In genomic region chr9:133121200-133122166, GRCh38 we compare ENCODE assay signal across 8 cellular contexts. TPM values are rescaled to one million over a fixed set of nuclear protein-coding genes. Genes with fewer than 3 reads are reported as not detected.
DNase-seq lines count a peak whose midpoint lies in the region; ATAC-seq, FAIRE-seq and TF ChIP-seq lines count a peak whose summit lies in the region.

Gene RALGDS, minus strand, starts transcription at chr9:133121240. Its CDS starts 86 bp downstream, at chr9:133121154.

- H3K4me3 Mint-ChIP-seq in activated B cell treated with CpG ODN at 0.5 μM for 24 hours = peak within 1 kb of the TSS; percentile 82
- peak within 1 kb of the TSS; percentile 72 to 81 (median 78) for H3K4me3 Mint-ChIP-seq in immature natural killer cell

- H3K36me3 ChIP-seq in bronchial epithelial cell (ENCODE audit: control insufficient read depth, insufficient read depth, low read length) = peaks cover 8% of the 10 kb centered on the region
- no peaks in the 10 kb centered on the region for H3K36me3 ChIP-seq in smooth muscle cell (ENCODE audit: low read depth)

- TF ChIP-seq CTCF in activated B cell treated with CpG ODN at 0.5 μM for 24 hours (IDR thresholded peaks at IDR 0.05) (no peak), bronchial epithelial cell (IDR thresholded peaks at IDR 0.05; ENCODE audit: insufficient read depth, low read length, severe bottlenecking) (no peak), smooth muscle cell (IDR thresholded peaks at IDR 0.05; ENCODE audit: borderline replicate concordance, insufficient read depth, poor library complexity, severe bottlenecking) (no peak)

- H3K27ac Mint-ChIP-seq in activated B cell treated with CpG ODN at 0.5 μM for 24 hours (peak within 1 kb of the TSS; percentile 94), immature natural killer cell (peak within 1 kb of the TSS; percentile 92 to 100 (median 100))

- H4K20me1 ChIP-seq in smooth muscle cell (ENCODE audit: low read depth) = peaks cover 88% of the 10 kb centered on the region

- H3K27me3 Mint-ChIP-seq in activated B cell treated with CpG ODN at 0.5 μM for 24 hours (no peaks in the 10 kb centered on the region), immature natural killer cell (ENCODE audit: low read depth in 3 of 3) (peaks cover 4 to 25% (median 9%) of the 10 kb centered on the region in 3 donors)

- H3K27ac ChIP-seq in smooth muscle cell (ENCODE audit: low read depth) = peak within 1 kb of the TSS; percentile 47

- H3K4me3 ChIP-seq in bronchial epithelial cell (ENCODE audit: low read depth, low read length) = peak within 1 kb of the TSS; percentile 64
- peak within 1 kb of the TSS; percentile 70 for H3K4me3 ChIP-seq in smooth muscle cell

- H3K4me1 ChIP-seq in smooth muscle cell (ENCODE audit: low read depth) = peaks cover 17% of the 10 kb centered on the region

- no peaks in the 10 kb centered on the region for H3K9me3 Mint-ChIP-seq in activated B cell treated with CpG ODN at 0.5 μM for 24 hours
- no peaks in the 10 kb centered on the region for H3K9me3 Mint-ChIP-seq in immature natural killer cell

- CTCF ChIA-PET in activated B cell treated with CpG ODN at 0.5 μM for 24 hours (lab: Charles Lee) = interaction anchor here (1.3 to 4.2 kb wide), 3 partner anchors 23 to 26 kb away, joined by 4 to 20 read pairs (median 4); no protein-coding TSS in a partner anchor

- no peak for FAIRE-seq in bronchial epithelial cell (lab: Jason Lieb, UNC)

- ATAC-seq in HG03095 (IDR thresholded peaks at IDR 0.05; ENCODE audit: unreplicated experiment) (peak; percentile 52), activated B cell treated with CpG ODN at 0.5 μM for 24 hours (ENCODE audit: low read depth) (peak; percentile 81)

- DNase-seq in NCI-H2081 (lab: John Stamatoyannopoulos, UW) (peak; percentile 77 to 82), NCI-H2081 treated with DMSO at 0.1 percent for 48 hours (lab: John Stamatoyannopoulos, UW) (no peak), NCI-H2227 (lab: John Stamatoyannopoulos, UW; ENCODE audit: unreplicated experiment) (peak; percentile 87), activated B cell treated with CpG ODN at 0.5 μM for 24 hours (peak; percentile 86), bronchial epithelial cell (ENCODE audit: low read depth) (peak; percentile 77), immature natural killer cell (peak; percentile 86 to 88 (median 87)), smooth muscle cell (lab: John Stamatoyannopoulos, UW; ENCODE audit: unreplicated experiment) (peak; percentile 73)

- H2AFZ ChIP-seq in smooth muscle cell (ENCODE audit: low read depth) = no peak within 1 kb of the TSS

- WGBS in smooth muscle cell (ENCODE audit: low lambda C conversion rate) = 32% methylated on average over 29 of the region's 56 CpGs

- no peaks in the 10 kb centered on the region for H3K9me3 ChIP-seq in smooth muscle cell (replicated peaks; ENCODE audit: low read depth)

- H3K4me2 ChIP-seq in smooth muscle cell = peak within 1 kb of the TSS; percentile 99

- peaks cover 12% of the 10 kb centered on the region for H3F3A ChIP-seq in smooth muscle cell (ENCODE audit: low read depth)

- H3K36me3 Mint-ChIP-seq in activated B cell treated with CpG ODN at 0.5 μM for 24 hours (ENCODE audit: low read depth) (peaks cover 3% of the 10 kb centered on the region), immature natural killer cell (peaks cover 0 to 5% (median 0%) of the 10 kb centered on the region in 3 donors)

- peaks cover 20% of the 10 kb centered on the region for H3K79me2 ChIP-seq in smooth muscle cell (ENCODE audit: low read depth)

- intact Hi-C loops in activated B cell treated with CpG ODN at 0.5 μM for 24 hours (cut with micrococcal nuclease) = loop anchor here (1.0 kb wide), 5 partner anchors 8 to 91 kb away; partner anchors contain the start of gene GTF3C5

- H3K9ac ChIP-seq in smooth muscle cell (ENCODE audit: low read depth) = peak within 1 kb of the TSS; percentile 73

- H3K27me3 ChIP-seq in bronchial epithelial cell (ENCODE audit: control insufficient read depth, insufficient read depth, low read length) (no peaks in the 10 kb centered on the region), smooth muscle cell (ENCODE audit: low read depth) (no peaks in the 10 kb centered on the region)

- H3K4me1 Mint-ChIP-seq in activated B cell treated with CpG ODN at 0.5 μM for 24 hours (peaks cover 68% of the 10 kb centered on the region), immature natural killer cell (peaks cover 81 to 88% of the 10 kb centered on the region in 2 donors)

- POLR2A ChIA-PET in activated B cell treated with CpG ODN at 0.5 μM for 24 hours (lab: Charles Lee) = interaction anchor here (1.7 to 1.9 kb wide), 2 partner anchors 10 to 12 kb away, joined by 5 read pairs; no protein-coding TSS in a partner anchor

RNA-seq across cellular contexts. Expression of gene RALGDS, which starts in this region (rescaled TPM):
- total RNA-seq in activated B cell treated with CpG ODN at 0.5 μM for 24 hours (21.2 and 29.2 TPM in 2 replicates), bronchial epithelial cell (18.7 and 21.1 TPM in 2 replicates), smooth muscle cell (27.8 and 28.5 TPM in 2 replicates)
- polyA plus RNA-seq in immature natural killer cell (10 to 100 TPM; 31.2 to 68.8 (median 31.6) TPM), smooth muscle cell (37.7 and 43.7 TPM in 2 replicates)
